13 cellular contexts compared by ENCODE assay signal in genomic region chr7:149489391-149490024, GRCh38. TPM values are rescaled to one million over a fixed set of nuclear protein-coding genes. Genes with fewer than 3 reads are reported as not detected.
DNase-seq lines count a peak whose midpoint lies in the region; ATAC-seq and TF ChIP-seq lines count a peak whose summit lies in the region.
"Had no signal": no experiment of that assay in that cellular context is flagged by ENCODE, and none has a peak within 500 bp of the region (broad histone marks: within the 10 kb centered on the region; RNA-seq: fewer than 3 reads in every experiment).

No MANE protein-coding gene starts in this region.

- H3F3A ChIP-seq in DOHH2 (ENCODE audit: control insufficient read depth, insufficient read depth) (no peaks in the 10 kb centered on the region), SK-N-SH (replicated peaks; ENCODE audit: insufficient read depth) (peaks cover 8% of the 10 kb centered on the region)

- 94% methylated on average over 15 of the region's 15 CpGs for WGBS in SK-N-SH (ENCODE audit: low lambda C conversion rate)
- WGBS in right cardiac atrium, result 84% methylated on average over 15 of the region's 15 CpGs

- H3K4me1 ChIP-seq in DOHH2 (ENCODE audit: control insufficient read depth, low read length) (no peaks in the 10 kb centered on the region), SK-N-SH (ENCODE audit: control insufficient read depth in 1 of 2, insufficient read depth in 2 of 2, low read depth in 1 of 2, low read length in 1 of 2) (no peaks in the 10 kb centered on the region), right cardiac atrium (ENCODE audit: control insufficient read depth, insufficient read depth, low read length) (no peaks in the 10 kb centered on the region)

- H3K27me3 Mint-ChIP-seq in activated CD8-positive, alpha-beta memory T cell treated with anti-CD3 and anti-CD28 coated beads, Interleukin-2, amount 10 ng/mL, durations not matched to agents 7 days and 5 days, result no peaks in the 10 kb centered on the region

- POLR2A ChIA-PET in SK-N-SH (lab: Yijun Ruan, JAX), result no interaction called here

- H3K9me3 ChIP-seq in DOHH2 (ENCODE audit: control insufficient read depth, insufficient read depth, low read length) (no peaks in the 10 kb centered on the region), SK-N-SH (peaks cover under 1% of the 10 kb centered on the region; the same call in 1 of the 2 replicates), right cardiac atrium (ENCODE audit: control insufficient read depth, low read length) (no peaks in the 10 kb centered on the region)
- H3K9me3 ChIP-seq: tibial nerve had no signal

- H4K20me1 ChIP-seq in DOHH2 (ENCODE audit: control insufficient read depth, insufficient read depth, low read depth, low read length), result no peaks in the 10 kb centered on the region
- H4K20me1 ChIP-seq in SK-N-SH (ENCODE audit: insufficient read depth), result peaks cover 2% of the 10 kb centered on the region

- H3K36me3 ChIP-seq in DOHH2 (ENCODE audit: control insufficient read depth, low read length), result peaks cover 88% of the 10 kb centered on the region
- H3K36me3 ChIP-seq in SK-N-SH (replicated peaks in 1 of 2; ENCODE audit: control insufficient read depth in 1 of 2, insufficient read depth in 2 of 2, low read length in 1 of 2), result peaks cover 66 to 88% of the 10 kb centered on the region in 2 experiments

- H3K36me3 Mint-ChIP-seq in activated CD8-positive, alpha-beta memory T cell treated with anti-CD3 and anti-CD28 coated beads, Interleukin-2, amount 10 ng/mL, durations not matched to agents 7 days and 5 days, result peaks cover 67% of the 10 kb centered on the region

- no peak overlapping the region for H2AFZ ChIP-seq in SK-N-SH (ENCODE audit: low read depth)

- no peak overlapping the region for H3K4me2 ChIP-seq in DOHH2 (ENCODE audit: low read length)
- H3K4me2 ChIP-seq in SK-N-SH, result no peak overlapping the region
- H3K4me2 ChIP-seq: KMS-11 had no signal

- H3K9me2 ChIP-seq in DOHH2 (replicated peaks; ENCODE audit: control insufficient read depth, low read length) (no peaks in the 10 kb centered on the region), SK-N-SH (no peaks in the 10 kb centered on the region)

- H3K4me1 Mint-ChIP-seq in activated CD8-positive, alpha-beta memory T cell treated with anti-CD3 and anti-CD28 coated beads, Interleukin-2, amount 10 ng/mL, durations not matched to agents 7 days and 5 days, result peaks cover 2% of the 10 kb centered on the region

- CTCF ChIA-PET in SK-N-SH (lab: Yijun Ruan, JAX), result interaction anchor here (1.6 kb wide), 1 partner anchor 252 kb away, joined by 4 read pairs; no protein-coding TSS in a partner anchor
- CTCF ChIA-PET in activated CD8-positive, alpha-beta memory T cell treated with anti-CD3 and anti-CD28 coated beads, Interleukin-2, amount 10 ng/mL, durations not matched to agents 7 days and 5 days (lab: Charles Lee), result no interaction called here

- DNase-seq in SK-N-SH (peak; percentile 59), right cardiac atrium (no peak), omental fat pad (ENCODE audit: low spot score) (no peak)
- DNase-seq in activated CD8-positive, alpha-beta memory T cell treated with anti-CD3 and anti-CD28 coated beads, Interleukin-2, amount 10 ng/mL, durations not matched to agents 7 days and 5 days, result no peak
- DNase-seq: activated CD4-positive, CD25-positive, alpha-beta regulatory T cell treated with anti-CD3 and anti-CD28 coated beads, Interleukin-2, amount 50 U/mL, for 72 hours; amygdala; stimulated activated CD4-positive, alpha-beta T cell treated with anti-CD3 and anti-CD28 coated beads, Interleukin-2, amount 100 ng/mL, for 24 hours had no signal

- no peaks in the 10 kb centered on the region for H3K9me3 Mint-ChIP-seq in activated CD8-positive, alpha-beta memory T cell treated with anti-CD3 and anti-CD28 coated beads, Interleukin-2, amount 10 ng/mL, durations not matched to agents 7 days and 5 days (ENCODE audit: low read depth)

- no peak overlapping the region for H3K4me3 Mint-ChIP-seq in activated CD8-positive, alpha-beta memory T cell treated with anti-CD3 and anti-CD28 coated beads, Interleukin-2, amount 10 ng/mL, durations not matched to agents 7 days and 5 days

- H3K79me2 ChIP-seq in DOHH2 (ENCODE audit: control insufficient read depth, low read length) (peaks cover under 1% of the 10 kb centered on the region; the same call in 1 of the 2 replicates), SK-N-SH (ENCODE audit: insufficient read depth) (peaks cover 8% of the 10 kb centered on the region)

- no peak overlapping the region for H3K4me3 ChIP-seq in DOHH2 (ENCODE audit: low read length)
- H3K4me3 ChIP-seq in SK-N-SH (ENCODE audit: low read depth in 2 of 2, low read length in 1 of 2), result no peak overlapping the region
- no peak overlapping the region for H3K4me3 ChIP-seq in right cardiac atrium (ENCODE audit: low read length)
- H3K4me3 ChIP-seq: tibial nerve had no signal

- H3K27ac ChIP-seq in 22Rv1 (peak overlapping the region; percentile 29), DOHH2 (ENCODE audit: low read depth, low read length) (no peak overlapping the region), SK-N-SH (ENCODE audit: low read depth in 2 of 2, low read length in 1 of 2) (no peak overlapping the region), right cardiac atrium (ENCODE audit: low read length) (no peak overlapping the region)
- H3K27ac ChIP-seq: KMS-11, tibial nerve had no signal

- no peak overlapping the region for H3K9ac ChIP-seq in SK-N-SH
- H3K9ac ChIP-seq: KMS-11 had no signal

- intact Hi-C loops in right cardiac atrium (cut with DNase I), result no loop called here

- H3K27ac Mint-ChIP-seq in activated CD8-positive, alpha-beta memory T cell treated with anti-CD3 and anti-CD28 coated beads, Interleukin-2, amount 10 ng/mL, durations not matched to agents 7 days and 5 days, result no peak overlapping the region

- TF ChIP-seq CTCF in 22Rv1 (IDR thresholded peaks at IDR 0.05) (peak; percentile 85), DOHH2 (IDR thresholded peaks at IDR 0.05; ENCODE audit: low read depth, low read length, poor library complexity, severe bottlenecking) (peak; percentile 13), SK-N-SH (IDR thresholded peaks at IDR 0.05) (peak; percentile 31), omental fat pad (IDR thresholded peaks at IDR 0.05) (no peak)

- TF ChIP-seq EP300 in SK-N-SH (IDR thresholded peaks at IDR 0.05; ENCODE audit: borderline replicate concordance in 1 of 2, low read depth in 1 of 2, low read length in 1 of 2), result no peak

- no peaks in the 10 kb centered on the region for H3K27me3 ChIP-seq in DOHH2 (ENCODE audit: control insufficient read depth, low read length)
- no peaks in the 10 kb centered on the region for H3K27me3 ChIP-seq in SK-N-SH (ENCODE audit: insufficient read depth)
- no peaks in the 10 kb centered on the region for H3K27me3 ChIP-seq in right cardiac atrium (ENCODE audit: control insufficient read depth, insufficient read depth)
- H3K27me3 ChIP-seq: tibial nerve had no signal

- peak; percentile 44 to 50 for ATAC-seq in right cardiac atrium
- no peak for ATAC-seq in activated CD8-positive, alpha-beta memory T cell treated with anti-CD3 and anti-CD28 coated beads, Interleukin-2, amount 10 ng/mL, durations not matched to agents 7 days and 5 days
- no peak for ATAC-seq in GM18498 (IDR thresholded peaks at IDR 0.05; ENCODE audit: unreplicated experiment)
- no peak for ATAC-seq in omental fat pad (ENCODE audit: low FRiP score)
- ATAC-seq in GM21576 (IDR thresholded peaks at IDR 0.05; ENCODE audit: unreplicated experiment), result no peak

- TF ChIP-seq RAD21 in SK-N-SH (IDR thresholded peaks at IDR 0.05; ENCODE audit: low read length), result no peak; the same call in 1 of the 2 replicates

TF ChIP-seq in SK-N-SH, 30 proteins besides CTCF, POLR2A, EP300 and RAD21:
- TF ChIP-seq SMC3 (IDR thresholded peaks at IDR 0.05; ENCODE audit: low read depth, low read length) (peak; percentile 33), FOSL2 (IDR thresholded peaks at IDR 0.05; ENCODE audit: borderline replicate concordance, low read depth) (no peak), TAF1 (IDR thresholded peaks at IDR 0.05; ENCODE audit: borderline replicate concordance, low read depth, low read length) (no peak), RCOR1 (IDR thresholded peaks at IDR 0.05; ENCODE audit: low read length) (no peak), USF1 (IDR thresholded peaks at IDR 0.05; ENCODE audit: borderline replicate concordance, low read depth) (no peak), NFIC (IDR thresholded peaks at IDR 0.05; ENCODE audit: borderline replicate concordance) (no peak)

RNA-seq across cellular contexts. Expression of gene ZNF746, which starts 8.1 kb away (rescaled TPM):
- polyA plus RNA-seq in SK-N-SH (2012; rRNA removed) (8.4 and 11.1 TPM in 2 replicates), right cardiac atrium (5.0 TPM)
- polyA plus RNA-seq in SK-N-SH (2012; cell fraction: cytosol; rRNA removed), result 5.5 and 7.5 TPM in 2 replicates
- 25.3 and 28.2 TPM in 2 replicates for polyA plus RNA-seq in SK-N-SH (2012; cell fraction: nucleus; rRNA removed)
- total RNA-seq in right cardiac atrium (10 to 100 TPM in 1 of 4 donors, 1 to 10 TPM in 3; 9.5 to 10.7 (median 9.8) TPM), omental fat pad (10 to 100 TPM; 15.1 to 30.4 (median 25.0) TPM)
- 10 to 100 TPM; 22.1 to 23.9 TPM for total RNA-seq in activated CD8-positive, alpha-beta memory T cell treated with anti-CD3 and anti-CD28 coated beads, Interleukin-2, amount 10 ng/mL, durations not matched to agents 7 days and 5 days

RNA-seq across cellular contexts. Expression of gene ZNF777, which starts 28.6 kb away (rescaled TPM):
- 5.6 and 6.2 TPM in 2 replicates for polyA plus RNA-seq in SK-N-SH (2012; rRNA removed)
- polyA plus RNA-seq in SK-N-SH (2012; cell fraction: cytosol; rRNA removed), result 4.2 and 5.1 TPM in 2 replicates
- 5.2 and 7.3 TPM in 2 replicates for polyA plus RNA-seq in SK-N-SH (2012; cell fraction: nucleus; rRNA removed)
- 1 to 10 TPM; 7.4 to 8.2 (median 7.7) TPM for total RNA-seq in right cardiac atrium
- polyA plus RNA-seq in right cardiac atrium, result 6.9 TPM
- total RNA-seq in activated CD8-positive, alpha-beta memory T cell treated with anti-CD3 and anti-CD28 coated beads, Interleukin-2, amount 10 ng/mL, durations not matched to agents 7 days and 5 days, result 10 to 100 TPM; 12.1 to 15.2 TPM
- 10 to 100 TPM in 1 of 4 donors, 1 to 10 TPM in 3; 5.4 to 11.8 (median 5.9) TPM for total RNA-seq in omental fat pad

Comparison
In these comparisons a context has a peak if more than half of its experiments do, and no peak if none do; other contexts are left out.
1. CTCF ChIP-seq: peak in 22Rv1 (single experiment), DOHH2 (single experiment) and SK-N-SH (single experiment); none in omental fat pad (0 of 3).
2. ATAC-seq: peak in right cardiac atrium (2 of 2); none in activated CD8-positive, alpha-beta memory T cell treated with anti-CD3 and anti-CD28 coated beads, Interleukin-2, amount 10 ng/mL, durations not matched to agents 7 days and 5 days (single experiment), GM18498 (single experiment), omental fat pad (single experiment) and GM21576 (single experiment).